ENCODE assay signal across 11 cellular contexts in the genomic region with DNA sequence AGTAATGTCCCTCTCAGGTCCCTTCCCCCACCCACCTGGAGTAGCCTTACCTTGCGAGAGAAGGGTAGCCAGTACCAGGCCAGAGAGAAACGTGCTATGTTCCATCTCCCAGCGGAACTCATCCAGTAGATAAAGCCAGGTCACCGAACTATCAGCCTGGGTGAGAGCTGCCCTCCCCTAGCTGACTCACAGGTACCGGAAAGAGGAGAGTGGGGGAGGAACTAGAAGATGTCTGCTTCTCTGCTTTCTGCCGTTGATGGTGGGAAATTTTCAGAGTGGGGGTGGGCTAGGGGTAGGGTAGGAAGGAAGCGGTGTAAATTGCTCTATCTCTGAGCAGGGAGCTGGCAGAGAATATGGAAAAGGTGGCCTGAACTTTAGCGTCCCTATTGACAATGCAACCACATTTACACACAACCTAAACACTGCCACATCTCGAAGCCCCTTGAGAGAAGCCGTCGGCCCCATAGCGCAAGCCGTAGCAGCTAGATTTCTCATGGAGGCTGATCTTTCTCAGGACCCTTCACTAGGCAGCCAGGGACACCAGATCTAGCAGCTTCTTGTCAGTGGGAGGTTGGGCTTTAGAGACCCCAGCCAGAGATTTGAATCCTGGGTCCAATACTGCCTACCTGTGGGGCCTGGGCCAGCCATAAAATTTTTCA. TPM values are rescaled to one million over a fixed set of nuclear protein-coding genes. Genes with fewer than 3 reads are reported as not detected.
DNase-seq lines count a peak whose midpoint lies in the region; ATAC-seq and TF ChIP-seq lines count a peak whose summit lies in the region.
"Had no signal": no experiment of that assay in that cellular context is flagged by ENCODE, and none has a peak within 500 bp of the region (broad histone marks: within the 10 kb centered on the region; RNA-seq: fewer than 3 reads in every experiment).

A gene (minus strand): TSS at position 203 of the 659 bp plus-strand sequence. CDS start 98 bp downstream, at position 105.

- H2AFZ ChIP-seq in PC-9 = no peak within 1 kb of the TSS
- no peak within 1 kb of the TSS for H2AFZ ChIP-seq in mammary epithelial cell (ENCODE audit: low read depth, low read length)

- POLR2A ChIA-PET in activated CD4-positive, alpha-beta T cell treated with anti-CD3 and anti-CD28 coated beads, Interleukin-2, amount 10 ng/mL, durations not matched to agents 7 days and 5 days (lab: Charles Lee) = interaction anchor here (0.6 to 2.2 kb wide), 3 partner anchors 31 to 37 kb away, joined by 3 to 17 read pairs (median 4); a partner anchor contains a TSS
- POLR2A ChIA-PET in PC-9 (lab: Charles Lee; ENCODE audit: unreplicated experiment) = no interaction called here

- no peaks in the 10 kb centered on the region for H3K27me3 Mint-ChIP-seq in activated CD4-positive, alpha-beta T cell treated with anti-CD3 and anti-CD28 coated beads, Interleukin-2, amount 10 ng/mL, durations not matched to agents 7 days and 5 days
- H3K27me3 Mint-ChIP-seq in activated naive CD8-positive, alpha-beta T cell treated with anti-CD3 and anti-CD28 coated beads, Interleukin-2, amount 50 U/mL, for 24 hours = no peaks in the 10 kb centered on the region

- no peaks in the 10 kb centered on the region for H3K9me3 Mint-ChIP-seq in activated CD4-positive, alpha-beta T cell treated with anti-CD3 and anti-CD28 coated beads, Interleukin-2, amount 10 ng/mL, durations not matched to agents 7 days and 5 days
- no peaks in the 10 kb centered on the region for H3K9me3 Mint-ChIP-seq in activated naive CD8-positive, alpha-beta T cell treated with anti-CD3 and anti-CD28 coated beads, Interleukin-2, amount 50 U/mL, for 24 hours
- H3K9me3 Mint-ChIP-seq: dendritic cell treated with granulocyte-macrophage colony-stimulating factor and Interleukin-4, amounts not matched to agents 40 ng/mL and 50 ng/mL, for 4 days had no signal

- BruUV-seq in PC-9 (replicated peaks; lab: Mats Ljungman, UMichigan) = no TSS peak
- no TSS peak for BruUV-seq in mammary epithelial cell (replicated peaks; lab: Mats Ljungman, UMichigan)

- peaks cover 74% of the 10 kb centered on the region for H3K36me3 Mint-ChIP-seq in activated CD4-positive, alpha-beta T cell treated with anti-CD3 and anti-CD28 coated beads, Interleukin-2, amount 10 ng/mL, durations not matched to agents 7 days and 5 days (ENCODE audit: low read depth)
- peaks cover 65% of the 10 kb centered on the region for H3K36me3 Mint-ChIP-seq in activated naive CD8-positive, alpha-beta T cell treated with anti-CD3 and anti-CD28 coated beads, Interleukin-2, amount 50 U/mL, for 24 hours (ENCODE audit: low read depth)

- peak within 1 kb of the TSS; percentile 98 for H3K27ac Mint-ChIP-seq in activated CD4-positive, alpha-beta T cell treated with anti-CD3 and anti-CD28 coated beads, Interleukin-2, amount 10 ng/mL, durations not matched to agents 7 days and 5 days
- H3K27ac Mint-ChIP-seq in activated naive CD8-positive, alpha-beta T cell treated with anti-CD3 and anti-CD28 coated beads, Interleukin-2, amount 50 U/mL, for 24 hours = peak within 1 kb of the TSS; percentile 92
- H3K27ac Mint-ChIP-seq: dendritic cell treated with granulocyte-macrophage colony-stimulating factor and Interleukin-4, amounts not matched to agents 40 ng/mL and 50 ng/mL, for 4 days had no signal

- H3K27ac ChIP-seq in PC-9 = no peak within 1 kb of the TSS
- no peak within 1 kb of the TSS for H3K27ac ChIP-seq in mammary epithelial cell (ENCODE audit: insufficient read depth, low read depth, low read length)

- dilution Hi-C loops in mammary epithelial cell (cut with HindIII; ENCODE audit: low sequenced_read_pairs) = no loop called here

- in situ Hi-C loops in mammary epithelial cell (cut with MboI; ENCODE audit: low sequenced_read_pairs in 2 of 2) = no loop called here

- peaks cover 65% of the 10 kb centered on the region for H3K4me1 Mint-ChIP-seq in activated CD4-positive, alpha-beta T cell treated with anti-CD3 and anti-CD28 coated beads, Interleukin-2, amount 10 ng/mL, durations not matched to agents 7 days and 5 days
- H3K4me1 Mint-ChIP-seq in activated naive CD8-positive, alpha-beta T cell treated with anti-CD3 and anti-CD28 coated beads, Interleukin-2, amount 50 U/mL, for 24 hours = peaks cover 61% of the 10 kb centered on the region

- CTCF ChIA-PET in activated CD4-positive, alpha-beta T cell treated with anti-CD3 and anti-CD28 coated beads, Interleukin-2, amount 10 ng/mL, durations not matched to agents 7 days and 5 days (lab: Charles Lee) = interaction anchor here (0.8 to 5.6 kb wide), 11 partner anchors 17 to 146 kb away, joined by 3 to 24 read pairs (median 4); a partner anchor contains a TSS
- CTCF ChIA-PET in PC-9 (lab: Charles Lee) (interaction anchor here (0.6 kb wide), 1 partner anchor 947 kb away, joined by 5 read pairs; no protein-coding TSS in a partner anchor), mammary epithelial cell (lab: Charles Lee; ENCODE audit: low non-redundant PET) (no interaction called here)

- intact Hi-C loops in PC-9 (cut with micrococcal nuclease; ENCODE audit: unreplicated experiment) (no loop called here), mammary epithelial cell (cut with micrococcal nuclease) (no loop called here)

- H3K79me2 ChIP-seq in PC-9 (ENCODE audit: low read depth) (no peaks in the 10 kb centered on the region), mammary epithelial cell (ENCODE audit: insufficient read depth, low read length) (no peaks in the 10 kb centered on the region)

- H3K36me3 ChIP-seq in PC-9 (ENCODE audit: low read depth) (no peaks in the 10 kb centered on the region), mammary epithelial cell (ENCODE audit: insufficient read depth, low read length) (no peaks in the 10 kb centered on the region)

- H3K4me3 ChIP-seq in PC-9 (no peak within 1 kb of the TSS), mammary epithelial cell (replicated peaks in 1 of 3; ENCODE audit: insufficient read depth in 1 of 3, low read depth in 2 of 3, low read length in 3 of 3) (no peak within 1 kb of the TSS)

- H3K27me3 ChIP-seq in PC-9 (ENCODE audit: insufficient read depth, low read depth) (no peaks in the 10 kb centered on the region), mammary epithelial cell (ENCODE audit: insufficient read depth, low read length) (no peaks in the 10 kb centered on the region)

- H3K4me2 ChIP-seq in PC-9 (no peak within 1 kb of the TSS), mammary epithelial cell (ENCODE audit: insufficient read depth, low read depth, low read length) (no peak within 1 kb of the TSS)

- H3K9me3 ChIP-seq in PC-9 (ENCODE audit: insufficient read depth, low read depth) (no peaks in the 10 kb centered on the region), mammary epithelial cell (replicated peaks; ENCODE audit: insufficient read depth, low read length) (no peaks in the 10 kb centered on the region)

- H4K20me1 ChIP-seq in PC-9 (ENCODE audit: insufficient read depth) = no peaks in the 10 kb centered on the region
- H4K20me1 ChIP-seq in mammary epithelial cell (ENCODE audit: insufficient read depth, low read length) = no peaks in the 10 kb centered on the region

- ATAC-seq in activated naive CD8-positive, alpha-beta T cell treated with anti-CD3 and anti-CD28 coated beads, Interleukin-2, amount 50 U/mL, for 24 hours = peak; percentile 63
- no peak for ATAC-seq in HG02852 (IDR thresholded peaks at IDR 0.05; ENCODE audit: unreplicated experiment)

- WGBS in mammary epithelial cell (ENCODE audit: low coverage, missing lambda C conversion rate) = 88% methylated on average over 10 of the region's 13 CpGs

- H3K9me2 ChIP-seq in PC-9 (ENCODE audit: insufficient read depth) = no peaks in the 10 kb centered on the region

- no peak for TF ChIP-seq CTCF in PC-9 (conservative IDR thresholded peaks at IDR 0.05)
- TF ChIP-seq CTCF in mammary epithelial cell (conservative IDR thresholded peaks at IDR 0.05 in 1 of 2, IDR thresholded peaks at IDR 0.05 in 1 of 2; ENCODE audit: extremely low read depth in 1 of 2, insufficient read depth in 1 of 2, low read depth in 1 of 2, low read length in 2 of 2) = no peak

- H3K9ac ChIP-seq in mammary epithelial cell (ENCODE audit: insufficient read depth, low read length) = no peak within 1 kb of the TSS

- peak; percentile 62 for DNase-seq in GDM1 (lab: John Stamatoyannopoulos, UW)
- DNase-seq in activated CD4-positive, alpha-beta T cell treated with anti-CD3 and anti-CD28 coated beads, Interleukin-2, amount 10 ng/mL, durations not matched to agents 7 days and 5 days = peak; percentile 77
- DNase-seq in activated naive CD8-positive, alpha-beta T cell treated with anti-CD3 and anti-CD28 coated beads, Interleukin-2, amount 50 U/mL, for 24 hours = peak; percentile 67
- DNase-seq in stimulated activated CD4-positive, alpha-beta T cell treated with anti-CD3 and anti-CD28 coated beads, Interleukin-1b, Interleukin-23, amount 100 ng/mL, for 48 hours = peak; percentile 75
- DNase-seq in PC-9 = no peak
- no peak for DNase-seq in NCI-H1092 (lab: John Stamatoyannopoulos, UW)
- no peak for DNase-seq in mammary epithelial cell
- DNase-seq: Right ventricle myocardium superior had no signal

- H3K4me1 ChIP-seq in PC-9 (replicated peaks; ENCODE audit: insufficient read depth) (no peaks in the 10 kb centered on the region), mammary epithelial cell (ENCODE audit: insufficient read depth, low read length) (no peaks in the 10 kb centered on the region)

- H3F3A ChIP-seq in PC-9 (ENCODE audit: insufficient read depth, low read depth) = no peaks in the 10 kb centered on the region

- peak within 1 kb of the TSS; percentile 94 for H3K4me3 Mint-ChIP-seq in activated CD4-positive, alpha-beta T cell treated with anti-CD3 and anti-CD28 coated beads, Interleukin-2, amount 10 ng/mL, durations not matched to agents 7 days and 5 days
- peak within 1 kb of the TSS; percentile 88 for H3K4me3 Mint-ChIP-seq in activated naive CD8-positive, alpha-beta T cell treated with anti-CD3 and anti-CD28 coated beads, Interleukin-2, amount 50 U/mL, for 24 hours
- H3K4me3 Mint-ChIP-seq: dendritic cell treated with granulocyte-macrophage colony-stimulating factor and Interleukin-4, amounts not matched to agents 40 ng/mL and 50 ng/mL, for 4 days had no signal

RNA-seq across cellular contexts. Expression of the gene that starts here (rescaled TPM):
- 100 to 1,000 TPM; 489 to 557 TPM for total RNA-seq in activated CD4-positive, alpha-beta T cell treated with anti-CD3 and anti-CD28 coated beads, Interleukin-2, amount 10 ng/mL, durations not matched to agents 7 days and 5 days
- not detected in 2 replicates for total RNA-seq in PC-9 (2021)
- not detected for total RNA-seq in mammary epithelial cell
- polyA plus RNA-seq in mammary epithelial cell = not detected
- polyA minus RNA-seq in mammary epithelial cell = not detected
- total RNA-seq: M059J had no signal

Comparison
In these comparisons a context has a peak if more than half of its experiments do, and no peak if none do; other contexts are left out.
1. RNA of the gene that starts here (total RNA-seq): 489 to 557 TPM in activated CD4-positive, alpha-beta T cell treated with anti-CD3 and anti-CD28 coated beads, Interleukin-2, amount 10 ng/mL, durations not matched to agents 7 days and 5 days; not detected in PC-9 and not detected in mammary epithelial cell; every median in the first group is over 100 times any median in the second.
2. DNase-seq: peak in GDM1 (single experiment), activated CD4-positive, alpha-beta T cell treated with anti-CD3 and anti-CD28 coated beads, Interleukin-2, amount 10 ng/mL, durations not matched to agents 7 days and 5 days (single experiment), activated naive CD8-positive, alpha-beta T cell treated with anti-CD3 and anti-CD28 coated beads, Interleukin-2, amount 50 U/mL, for 24 hours (single experiment) and stimulated activated CD4-positive, alpha-beta T cell treated with anti-CD3 and anti-CD28 coated beads, Interleukin-1b, Interleukin-23, amount 100 ng/mL, for 48 hours (single experiment); none in PC-9 (0 of 2), NCI-H1092 (single experiment) and mammary epithelial cell (single experiment).